ENCODE assay signal across 8 cellular contexts in the genomic region with DNA sequence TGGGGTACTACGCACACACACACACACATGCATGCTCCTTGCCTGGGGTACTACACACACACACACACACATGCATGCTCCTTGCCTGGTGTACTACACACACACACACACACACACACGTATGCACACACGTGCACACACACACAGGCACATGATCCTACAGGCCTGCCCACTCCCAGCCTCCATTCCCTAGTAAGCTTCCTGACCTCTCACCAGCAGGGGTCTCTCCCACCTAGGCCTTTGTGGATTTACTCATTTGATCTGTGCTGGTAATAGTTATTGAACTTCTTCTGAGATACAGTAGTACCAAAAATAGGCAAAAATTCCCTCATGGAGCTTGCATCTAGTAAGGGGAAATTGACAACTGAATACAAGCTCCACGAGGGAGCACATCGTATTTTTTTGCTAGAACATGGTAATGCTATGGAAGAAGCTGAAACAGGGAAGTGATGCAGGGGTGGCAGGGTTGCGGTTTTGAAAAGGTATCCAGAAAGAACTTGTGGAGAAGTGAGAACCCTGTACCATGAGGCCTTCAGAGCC. TPM values are rescaled to one million over a fixed set of nuclear protein-coding genes. Genes with fewer than 3 reads are reported as not detected.
DNase-seq lines count a peak whose midpoint lies in the region; ATAC-seq and TF ChIP-seq lines count a peak whose summit lies in the region.

No MANE protein-coding gene starts in this region.

- H3K36me3 ChIP-seq in OCI-LY1 (ENCODE audit: insufficient read depth, low read length) = no peaks in the 10 kb centered on the region

- H3K4me3 Mint-ChIP-seq in chondrocyte (ENCODE audit: unreplicated experiment) = no peak overlapping the region

- peaks cover 52% of the 10 kb centered on the region for H3K4me1 ChIP-seq in OCI-LY1 (ENCODE audit: insufficient read depth, low read length, severe bottlenecking)

- no peak overlapping the region for H3K4me2 ChIP-seq in OCI-LY1 (ENCODE audit: low read length)

- no peaks in the 10 kb centered on the region for H3K9me3 Mint-ChIP-seq in chondrocyte (ENCODE audit: low read depth)

- H3K27ac Mint-ChIP-seq in chondrocyte (ENCODE audit: unreplicated experiment) = no peak overlapping the region

- no peak overlapping the region for H3K4me3 ChIP-seq in OCI-LY1 (ENCODE audit: low read depth, low read length, poor library complexity, severe bottlenecking)

- DNase-seq in A172 (ENCODE audit: low spot score) = peak; percentile 45
- DNase-seq in G401 (ENCODE audit: low spot score) = peak; percentile 39
- DNase-seq in chondrocyte (ENCODE audit: low spot score) = peak; percentile 29
- DNase-seq in lung microvascular endothelial cell (ENCODE audit: low read depth in 2 of 2) = peak; percentile 78 to 81
- DNase-seq in LoVo (ENCODE audit: low spot score) = no peak

- H3F3A ChIP-seq in OCI-LY1 (ENCODE audit: insufficient read depth, low read length) = no peaks in the 10 kb centered on the region

- peaks cover 19% of the 10 kb centered on the region for H3K4me1 Mint-ChIP-seq in chondrocyte (ENCODE audit: low read depth)

- TF ChIP-seq CTCF in OCI-LY1 (IDR thresholded peaks at IDR 0.05; ENCODE audit: low read length) (peak; percentile 59; the same call in 1 of the 2 replicates), chondrocyte (IDR thresholded peaks at IDR 0.05) (peak; percentile 77)

- peaks cover 2% of the 10 kb centered on the region for H3K36me3 Mint-ChIP-seq in chondrocyte (ENCODE audit: low read depth)

- ATAC-seq in HG02852 (IDR thresholded peaks at IDR 0.05; ENCODE audit: unreplicated experiment) (no peak), GM18909 (IDR thresholded peaks at IDR 0.05; ENCODE audit: poor library complexity, unreplicated experiment) (no peak)

- H3K27me3 Mint-ChIP-seq in chondrocyte (ENCODE audit: low read depth) = no peaks in the 10 kb centered on the region

- no peak overlapping the region for H2AFZ ChIP-seq in OCI-LY1 (ENCODE audit: low read length)

- no peaks in the 10 kb centered on the region for H4K20me1 ChIP-seq in OCI-LY1 (ENCODE audit: insufficient read depth, low read length)

- in situ Hi-C loops in G401 (cut with HindIII; ENCODE audit: low sequenced_read_pairs) = no loop called here

- no peaks in the 10 kb centered on the region for H3K79me2 ChIP-seq in OCI-LY1 (ENCODE audit: insufficient read depth, low read length)

- H3K9ac ChIP-seq in OCI-LY1 (ENCODE audit: low read length) = no peak overlapping the region

- no peaks in the 10 kb centered on the region for H3K9me3 ChIP-seq in OCI-LY1 (ENCODE audit: low read length)

- H3K27ac ChIP-seq in OCI-LY1 (ENCODE audit: low read depth, low read length, poor library complexity, severe bottlenecking) = no peak overlapping the region

- H3K9me2 ChIP-seq in OCI-LY1 (ENCODE audit: low read depth, low read length) = no peaks in the 10 kb centered on the region

- H3K27me3 ChIP-seq in OCI-LY1 (ENCODE audit: insufficient read depth, low read length) = no peaks in the 10 kb centered on the region

RNA-seq across cellular contexts. Expression of gene TTC21A, which starts 19.1 kb away (rescaled TPM):
- 1.3 and 2.3 TPM in 2 replicates for total RNA-seq in A172 (2014; rRNA removed; shearing (Covaris generic))
- 1.2 and 4.8 TPM in 2 replicates for total RNA-seq in G401 (2014; rRNA removed; shearing (Covaris generic))
- 4.5 to 8.1 TPM (median 6.2 TPM) in 3 replicates for total RNA-seq in chondrocyte
- 1.3 and 1.6 TPM in 2 replicates for total RNA-seq in lung microvascular endothelial cell

RNA-seq across cellular contexts. Expression of gene GORASP1, which starts 19.2 kb away (rescaled TPM):
- total RNA-seq in A172 (2014; rRNA removed; shearing (Covaris generic)) = 27.1 and 42.3 TPM in 2 replicates
- 28.2 and 37.3 TPM in 2 replicates for total RNA-seq in G401 (2014; rRNA removed; shearing (Covaris generic))
- 52.8 to 60.9 TPM (median 54.2 TPM) in 3 replicates for total RNA-seq in chondrocyte
- 22.4 and 31.3 TPM in 2 replicates for total RNA-seq in lung microvascular endothelial cell

RNA-seq across cellular contexts. Expression of gene CSRNP1, which starts 26.8 kb away (rescaled TPM):
- 19.7 and 22.4 TPM in 2 replicates for total RNA-seq in A172 (2014; rRNA removed; shearing (Covaris generic))
- 21.5 and 29.1 TPM in 2 replicates for total RNA-seq in G401 (2014; rRNA removed; shearing (Covaris generic))
- total RNA-seq in chondrocyte (15.2 to 22.3 TPM (median 21.2 TPM) in 3 replicates), lung microvascular endothelial cell (7.6 and 10.5 TPM in 2 replicates)
